Comparison of ENCODE assay signal across 22 cellular contexts in genomic region chrX:136387951-136388502, GRCh38.
"Had no signal": no experiment of that assay in that cellular context is flagged by ENCODE, and none has a peak within 500 bp of the region (broad histone marks: within the 10 kb centered on the region; RNA-seq: fewer than 3 reads in every experiment).

No MANE protein-coding gene starts in this region.

- H3K9ac ChIP-seq: parathyroid adenoma had no signal

- DNase-seq: central memory CD4-positive, alpha-beta T cell; colonic mucosa; effector CD8-positive, alpha-beta T cell; endodermal cell; foreskin melanocyte; glutamatergic neuron; hypothalamus; immature natural killer cell; lower lobe of right lung; naive thymus-derived CD8-positive, alpha-beta T cell; occipital lobe; right lobe of liver; small intestine; stimulated activated CD4-positive, alpha-beta T cell treated with anti-CD3 and anti-CD28 coated beads, Interleukin-15, amount 100 ng/mL, for 24 hours; stimulated activated CD4-positive, alpha-beta T cell treated with anti-CD3 and anti-CD28 coated beads, Interleukin-2, amount 100 ng/mL, for 48 hours; stimulated activated naive CD4-positive, alpha-beta T cell; stimulated activated naive CD8-positive, alpha-beta T cell treated with anti-CD3 and anti-CD28 coated beads, Interleukin-15, amount 100 ng/mL, for 72 hours; tibial artery had no signal

- ATAC-seq: esophagus mucosa; left lobe of liver; lower lobe of right lung; naive thymus-derived CD8-positive, alpha-beta T cell; right lobe of liver; stimulated activated naive CD8-positive, alpha-beta T cell treated with anti-CD3 and anti-CD28 coated beads, Interleukin-15, amount 100 ng/mL, for 72 hours had no signal

- H2AFZ ChIP-seq: parathyroid adenoma had no signal

- H3K9me3 ChIP-seq: colonic mucosa, lower lobe of right lung, right lobe of liver, tibial artery had no signal

- H3K79me2 ChIP-seq: parathyroid adenoma had no signal

- H3K4me1 ChIP-seq: colonic mucosa, lower lobe of right lung, parathyroid adenoma, right lobe of liver, tibial artery had no signal

- H3K4me3 ChIP-seq: colonic mucosa, lower lobe of right lung, right lobe of liver, tibial artery had no signal

- H3K27me3 ChIP-seq: colonic mucosa, right lobe of liver, tibial artery had no signal

- H3K27ac ChIP-seq: colonic mucosa, epithelial cell of prostate, lower lobe of right lung, parathyroid adenoma, right lobe of liver, tibial artery had no signal

- H3K36me3 ChIP-seq: colonic mucosa, lower lobe of right lung, right lobe of liver, tibial artery had no signal
